19 cellular contexts compared by ENCODE assay signal in the genomic region with DNA sequence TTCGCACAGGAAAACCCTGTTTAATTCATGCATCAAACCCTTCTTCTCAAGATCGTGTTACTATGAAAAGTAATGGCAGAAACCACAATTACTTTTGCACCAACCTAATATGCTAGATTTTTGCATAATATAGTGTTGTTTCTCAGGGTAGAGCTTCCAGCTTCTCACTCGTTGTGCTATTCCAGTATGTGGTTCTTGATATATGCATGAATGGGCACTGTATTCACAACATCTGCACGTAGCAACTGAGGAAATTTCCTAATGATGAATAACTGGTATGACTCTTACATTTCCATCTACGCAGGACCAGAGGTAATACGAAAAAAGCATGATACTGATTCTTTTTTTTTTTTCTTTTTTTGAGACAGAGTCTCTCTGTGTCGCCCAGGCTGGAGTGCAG.
DNase-seq lines count a peak whose midpoint lies in the region; ATAC-seq and TF ChIP-seq lines count a peak whose summit lies in the region.
"Had no signal": no experiment of that assay in that cellular context is flagged by ENCODE, and none has a peak within 500 bp of the region (broad histone marks: within the 10 kb centered on the region; RNA-seq: fewer than 3 reads in every experiment).

No MANE protein-coding gene starts in this region.

- H3F3A ChIP-seq in OCI-LY1 (ENCODE audit: insufficient read depth, low read length): no peaks in the 10 kb centered on the region

- intact Hi-C loops in MCF 10A (cut with micrococcal nuclease): no loop called here

- in situ Hi-C loops in Caki2 (cut with HindIII; ENCODE audit: low pct_unique_long_range_greater_than_20kb, low sequenced_read_pairs): no loop called here

- no peaks in the 10 kb centered on the region for H3K79me2 ChIP-seq in OCI-LY1 (ENCODE audit: insufficient read depth, low read length)

- H3K9me3 Mint-ChIP-seq in MCF 10A (ENCODE audit: unreplicated experiment): peaks cover 28% of the 10 kb centered on the region

- H2AFZ ChIP-seq in OCI-LY1 (ENCODE audit: low read length): no peak overlapping the region

- H3K27me3 ChIP-seq in OCI-LY1 (ENCODE audit: insufficient read depth, low read length): no peaks in the 10 kb centered on the region; the same call in 1 of the 2 replicates

- POLR2A ChIA-PET in MCF 10A (lab: Yijun Ruan, JAX): no interaction called here

- TF ChIP-seq CTCF in OCI-LY1 (IDR thresholded peaks at IDR 0.05; ENCODE audit: low read length) (no peak), GM20000 (IDR thresholded peaks at IDR 0.05; ENCODE audit: extremely low read depth, missing control alignments) (no peak), MCF 10A (IDR thresholded peaks at IDR 0.05; ENCODE audit: unreplicated experiment) (no peak)

- peaks cover 30% of the 10 kb centered on the region for H3K4me1 ChIP-seq in OCI-LY1 (ENCODE audit: insufficient read depth, low read length, severe bottlenecking)

- no peaks in the 10 kb centered on the region for H3K9me2 ChIP-seq in OCI-LY1 (ENCODE audit: low read depth, low read length)

- H3K36me3 Mint-ChIP-seq in MCF 10A (ENCODE audit: insufficient read depth, unreplicated experiment): no peaks in the 10 kb centered on the region

- DNase-seq in Caki2 (ENCODE audit: low read depth) (peak; percentile 23), GM20000 (ENCODE audit: low spot score) (no peak), NCI-H2196 treated with DMSO at 0.1 percent for 48 hours (lab: John Stamatoyannopoulos, UW; ENCODE audit: unreplicated experiment) (no peak), MCF 10A (ENCODE audit: unreplicated experiment) (no peak), cerebellar nuclear complex (lab: John Stamatoyannopoulos, UW) (no peak)
- DNase-seq: activated CD8-positive, alpha-beta T cell treated with anti-CD3 and anti-CD28 coated beads for 36 hours; foreskin fibroblast; GF-D8; KBM-7; midbrain; nucleus accumbens; stimulated activated CD4-positive, alpha-beta T cell treated with anti-CD3 and anti-CD28 coated beads, Interleukin-4, amount 100 ng/mL, for 4 hours; trophoblast cell had no signal

- peak overlapping the region; percentile 1 for H3K4me3 ChIP-seq in OCI-LY1 (ENCODE audit: low read depth, low read length, poor library complexity, severe bottlenecking)
- H3K4me3 ChIP-seq: SK-N-MC had no signal

- CTCF ChIA-PET in MCF 10A (lab: Yijun Ruan, JAX): no interaction called here

- no peak overlapping the region for H3K9ac ChIP-seq in OCI-LY1 (ENCODE audit: low read length)

- H3K27me3 Mint-ChIP-seq in MCF 10A (ENCODE audit: insufficient read depth, unreplicated experiment): no peaks in the 10 kb centered on the region

- no peaks in the 10 kb centered on the region for H3K4me1 Mint-ChIP-seq in MCF 10A (ENCODE audit: insufficient read depth, unreplicated experiment)

- no peaks in the 10 kb centered on the region; the same call in 1 of the 2 replicates for H3K36me3 ChIP-seq in OCI-LY1 (ENCODE audit: insufficient read depth, low read length)

- no peak overlapping the region for H3K27ac Mint-ChIP-seq in MCF 10A (ENCODE audit: low read depth, unreplicated experiment)
- H3K27ac Mint-ChIP-seq: activated CD8-positive, alpha-beta T cell treated with anti-CD3 and anti-CD28 coated beads for 36 hours; activated T-helper 1 cell treated with anti-CD3 and anti-CD28 coated beads, Interleukin-12 subunit alpha, Interleukin-12 subunit beta, Interleukin-2, Interleukin-4 antibody, amounts not matched to agents 30 ng/mL and 10 ng/mL and 1 ng/mL, durations not matched to agents 14 hours and 24 hours and 36 hours had no signal

- H3K4me3 Mint-ChIP-seq in MCF 10A (ENCODE audit: unreplicated experiment): no peak overlapping the region
- H3K4me3 Mint-ChIP-seq: activated CD8-positive, alpha-beta T cell treated with anti-CD3 and anti-CD28 coated beads for 36 hours; activated T-helper 1 cell treated with anti-CD3 and anti-CD28 coated beads, Interleukin-12 subunit alpha, Interleukin-12 subunit beta, Interleukin-2, Interleukin-4 antibody, amounts not matched to agents 30 ng/mL and 10 ng/mL and 1 ng/mL, durations not matched to agents 14 hours and 24 hours and 36 hours had no signal

- no TSS peak for BruUV-seq in MCF 10A (replicated peaks; lab: Mats Ljungman, UMichigan)

- peak overlapping the region; percentile 34 for H3K27ac ChIP-seq in OCI-LY1 (ENCODE audit: low read depth, low read length, poor library complexity, severe bottlenecking)
- H3K27ac ChIP-seq: HL-60, SK-N-MC had no signal

- ATAC-seq in GM19351 (IDR thresholded peaks at IDR 0.05; ENCODE audit: unreplicated experiment) (peak; percentile 82), HG03060 (IDR thresholded peaks at IDR 0.05; ENCODE audit: low read depth, unreplicated experiment) (peak; percentile 87)
- ATAC-seq: activated CD8-positive, alpha-beta T cell treated with anti-CD3 and anti-CD28 coated beads for 36 hours had no signal

- H3K9me3 ChIP-seq in OCI-LY1 (ENCODE audit: low read length): peaks cover 9% of the 10 kb centered on the region

- H4K20me1 ChIP-seq in OCI-LY1 (ENCODE audit: insufficient read depth, low read length): no peaks in the 10 kb centered on the region

- H3K4me2 ChIP-seq in OCI-LY1 (ENCODE audit: low read length): peak overlapping the region; percentile 38
